In the genomic region with DNA sequence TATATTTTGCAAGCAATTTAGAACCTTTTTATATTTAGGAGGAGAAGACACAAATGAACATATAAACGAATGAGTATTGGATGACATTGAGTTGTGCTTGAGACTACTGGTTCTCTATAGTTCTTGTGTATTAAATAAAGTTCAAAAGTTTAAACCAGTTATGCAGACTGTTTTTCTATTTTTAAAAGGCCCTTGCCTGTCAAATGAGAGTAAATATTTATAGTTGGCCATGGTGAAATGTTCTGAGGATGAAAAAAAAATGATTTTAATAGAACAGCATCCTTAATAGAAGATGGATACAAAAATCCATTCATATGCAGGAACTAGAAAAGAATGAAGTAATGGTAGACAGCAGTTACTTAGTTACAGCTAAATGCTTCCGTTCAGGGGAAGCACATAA, we compare ENCODE assay signal across 32 cellular contexts.
"Had no signal": no experiment of that assay in that cellular context is flagged by ENCODE, and none has a peak within 500 bp of the region (broad histone marks: within the 10 kb centered on the region; RNA-seq: fewer than 3 reads in every experiment).

No MANE protein-coding gene starts in this region.

- H3K27me3 ChIP-seq: ascending aorta, breast epithelium, cardiac muscle cell, dorsolateral prefrontal cortex, gastrocnemius medialis had no signal

- DNase-seq: activated B cell treated with CpG ODN at 0.5 μM for 24 hours; activated CD4-positive, alpha-beta memory T cell treated with anti-CD3 and anti-CD28 coated beads for 36 hours; activated CD4-positive, alpha-beta T cell treated with anti-CD3 and anti-CD28 coated beads for 48 hours; activated CD8-positive, alpha-beta memory T cell treated with anti-CD3 and anti-CD28 coated beads, Interleukin-2, amount 10 ng/mL, durations not matched to agents 7 days and 5 days; activated CD8-positive, alpha-beta memory T cell treated with anti-CD3 and anti-CD28 coated beads, Interleukin-2, amount 50 U/mL, for 4 hours; activated CD8-positive, alpha-beta T cell treated with anti-CD3 and anti-CD28 coated beads, Interleukin-2, amount 10 ng/mL, durations not matched to agents 7 days and 5 days; activated gamma-delta T cell; activated naive CD4-positive, alpha-beta T cell; activated naive CD4-positive, alpha-beta T cell treated with anti-CD3 and anti-CD28 coated beads, Interleukin-2, amount 10 ng/mL, durations not matched to agents 7 days and 5 days; activated naive CD8-positive, alpha-beta T cell treated with anti-CD3 and anti-CD28 coated beads, Interleukin-2, amount 10 ng/mL, durations not matched to agents 7 days and 5 days; activated T-cell treated with anti-CD3 and anti-CD28 coated beads, Interleukin-2, amount 50 U/mL, for 1 hour; activated T-cell treated with anti-CD3 and anti-CD28 coated beads, Interleukin-2, amount 50 U/mL, for 48 hours; dorsolateral prefrontal cortex; effector memory CD4-positive, alpha-beta T cell; endodermal cell; foreskin fibroblast; gastrocnemius medialis; SW 1271; T-cell; T-helper 9 cell; WERI-Rb-1 had no signal

- H3K4me1 ChIP-seq: breast epithelium had no signal

- H3K9me3 Mint-ChIP-seq: activated CD4-positive, alpha-beta memory T cell treated with anti-CD3 and anti-CD28 coated beads for 36 hours; central memory CD8-positive, alpha-beta T cell; endodermal cell; T-helper 1 cell treated with Interleukin-12 subunit alpha and Interleukin-12 subunit beta and Interleukin-4 antibody, amounts not matched to agents 30 μg/mL and 1 μg/mL, for 36 hours had no signal

- H3K9me3 ChIP-seq: ascending aorta, breast epithelium, gastrocnemius medialis had no signal

- H3K4me1 Mint-ChIP-seq: activated B cell treated with CpG ODN at 0.5 μM for 24 hours; activated CD8-positive, alpha-beta memory T cell treated with anti-CD3 and anti-CD28 coated beads, Interleukin-2, amount 10 ng/mL, durations not matched to agents 7 days and 5 days; activated naive CD4-positive, alpha-beta T cell treated with anti-CD3 and anti-CD28 coated beads, Interleukin-2, amount 10 ng/mL, durations not matched to agents 7 days and 5 days; activated naive CD8-positive, alpha-beta T cell treated with anti-CD3 and anti-CD28 coated beads, Interleukin-2, amount 10 ng/mL, durations not matched to agents 7 days and 5 days; endodermal cell had no signal

- H3K4me3 ChIP-seq: ascending aorta, breast epithelium, cardiac muscle cell, coronary artery, dorsolateral prefrontal cortex, gastrocnemius medialis had no signal

- H3K4me3 Mint-ChIP-seq: activated B cell treated with CpG ODN at 0.5 μM for 24 hours; activated CD4-positive, alpha-beta memory T cell treated with anti-CD3 and anti-CD28 coated beads for 36 hours; activated CD8-positive, alpha-beta memory T cell treated with anti-CD3 and anti-CD28 coated beads, Interleukin-2, amount 10 ng/mL, durations not matched to agents 7 days and 5 days; activated CD8-positive, alpha-beta T cell treated with anti-CD3 and anti-CD28 coated beads, Interleukin-2, amount 10 ng/mL, durations not matched to agents 7 days and 5 days; activated naive CD4-positive, alpha-beta T cell treated with anti-CD3 and anti-CD28 coated beads, Interleukin-2, amount 10 ng/mL, durations not matched to agents 7 days and 5 days; activated naive CD8-positive, alpha-beta T cell treated with anti-CD3 and anti-CD28 coated beads, Interleukin-2, amount 10 ng/mL, durations not matched to agents 7 days and 5 days; brain; central memory CD8-positive, alpha-beta T cell; dendritic cell treated with granulocyte-macrophage colony-stimulating factor and Interleukin-4, amounts not matched to agents 40 ng/mL and 50 ng/mL, for 4 days; endodermal cell; T-cell; T-helper 1 cell treated with Interleukin-12 subunit alpha and Interleukin-12 subunit beta and Interleukin-4 antibody, amounts not matched to agents 30 μg/mL and 1 μg/mL, for 36 hours had no signal

- H3K27ac ChIP-seq: ascending aorta, breast epithelium, cardiac muscle cell, coronary artery, dorsolateral prefrontal cortex, gastrocnemius medialis, WERI-Rb-1 had no signal

- H3K36me3 Mint-ChIP-seq: brain had no signal

- ATAC-seq: activated CD4-positive, CD25-positive, alpha-beta regulatory T cell treated with anti-CD3 and anti-CD28 coated beads, Interleukin-2, amount 50 U/mL, for 24 hours; activated CD8-positive, alpha-beta memory T cell treated with anti-CD3 and anti-CD28 coated beads, Interleukin-2, amount 10 ng/mL, durations not matched to agents 7 days and 5 days; activated CD8-positive, alpha-beta T cell treated with anti-CD3 and anti-CD28 coated beads, Interleukin-2, amount 10 ng/mL, durations not matched to agents 7 days and 5 days; activated naive CD4-positive, alpha-beta T cell treated with anti-CD3 and anti-CD28 coated beads, Interleukin-2, amount 50 U/mL, for 72 hours; esophagus mucosa; gastrocnemius medialis; T-cell had no signal

- H3K27me3 Mint-ChIP-seq: activated B cell treated with CpG ODN at 0.5 μM for 24 hours; activated CD4-positive, alpha-beta memory T cell treated with anti-CD3 and anti-CD28 coated beads for 36 hours; activated CD8-positive, alpha-beta memory T cell treated with anti-CD3 and anti-CD28 coated beads, Interleukin-2, amount 10 ng/mL, durations not matched to agents 7 days and 5 days; activated naive CD4-positive, alpha-beta T cell treated with anti-CD3 and anti-CD28 coated beads, Interleukin-2, amount 10 ng/mL, durations not matched to agents 7 days and 5 days; activated naive CD8-positive, alpha-beta T cell treated with anti-CD3 and anti-CD28 coated beads, Interleukin-2, amount 10 ng/mL, durations not matched to agents 7 days and 5 days; central memory CD8-positive, alpha-beta T cell; dendritic cell treated with granulocyte-macrophage colony-stimulating factor and Interleukin-4, amounts not matched to agents 40 ng/mL and 50 ng/mL, for 4 days; T-cell had no signal

- H3K27ac Mint-ChIP-seq: activated B cell treated with CpG ODN at 0.5 μM for 24 hours; activated CD4-positive, alpha-beta memory T cell treated with anti-CD3 and anti-CD28 coated beads for 36 hours; activated CD8-positive, alpha-beta memory T cell treated with anti-CD3 and anti-CD28 coated beads, Interleukin-2, amount 10 ng/mL, durations not matched to agents 7 days and 5 days; activated CD8-positive, alpha-beta T cell treated with anti-CD3 and anti-CD28 coated beads, Interleukin-2, amount 10 ng/mL, durations not matched to agents 7 days and 5 days; activated naive CD4-positive, alpha-beta T cell treated with anti-CD3 and anti-CD28 coated beads, Interleukin-2, amount 10 ng/mL, durations not matched to agents 7 days and 5 days; activated naive CD4-positive, alpha-beta T cell treated with anti-CD3 and anti-CD28 coated beads, Interleukin-2, amount 50 U/mL, for 72 hours; activated naive CD8-positive, alpha-beta T cell treated with anti-CD3 and anti-CD28 coated beads, Interleukin-2, amount 10 ng/mL, durations not matched to agents 7 days and 5 days; brain; dendritic cell treated with granulocyte-macrophage colony-stimulating factor and Interleukin-4, amounts not matched to agents 40 ng/mL and 50 ng/mL, for 4 days; T-cell; T-helper 1 cell treated with Interleukin-12 subunit alpha and Interleukin-12 subunit beta and Interleukin-4 antibody, amounts not matched to agents 30 μg/mL and 1 μg/mL, for 36 hours had no signal

- H3K36me3 ChIP-seq: ascending aorta, breast epithelium, cardiac muscle cell, gastrocnemius medialis, WERI-Rb-1 had no signal
